Comparison of ENCODE assay signal across 29 cellular contexts in genomic region chr17:68148936-68149335, GRCh38.
"Had no signal": no experiment of that assay in that cellular context is flagged by ENCODE, and none has a peak within 500 bp of the region (broad histone marks: within the 10 kb centered on the region; RNA-seq: fewer than 3 reads in every experiment).

No MANE protein-coding gene starts in this region.

- H3K4me3 Mint-ChIP-seq: dendritic cell treated with granulocyte-macrophage colony-stimulating factor and Interleukin-4, amounts not matched to agents 40 ng/mL and 50 ng/mL, for 4 days; effector memory CD8-positive, alpha-beta T cell; endodermal cell had no signal

- FAIRE-seq: endometrium, endothelial cell of umbilical vein, frontal cortex had no signal

- H3K27me3 ChIP-seq: colonic mucosa, dorsolateral prefrontal cortex, esophagus muscularis mucosa, esophagus squamous epithelium, gastrocnemius medialis, gastroesophageal sphincter, heart left ventricle, heart right ventricle had no signal

- H3K4me1 Mint-ChIP-seq: endodermal cell had no signal

- H3K4me3 ChIP-seq: colonic mucosa, coronary artery, dorsolateral prefrontal cortex, esophagus muscularis mucosa, esophagus squamous epithelium, gastrocnemius medialis, gastroesophageal sphincter, heart left ventricle, heart right ventricle had no signal

- H3K27ac Mint-ChIP-seq: dendritic cell treated with granulocyte-macrophage colony-stimulating factor and Interleukin-4, amounts not matched to agents 40 ng/mL and 50 ng/mL, for 4 days; effector memory CD8-positive, alpha-beta T cell; endodermal cell had no signal

- H3K4me1 ChIP-seq: colonic mucosa, esophagus muscularis mucosa, esophagus squamous epithelium, foreskin keratinocyte, gastrocnemius medialis, gastroesophageal sphincter, heart right ventricle had no signal

- H3K36me3 ChIP-seq: colonic mucosa, esophagus muscularis mucosa, esophagus squamous epithelium, gastrocnemius medialis, gastroesophageal sphincter, heart left ventricle, heart right ventricle had no signal

- H3K9me3 Mint-ChIP-seq: dendritic cell treated with granulocyte-macrophage colony-stimulating factor and Interleukin-4, amounts not matched to agents 40 ng/mL and 50 ng/mL, for 4 days; effector memory CD8-positive, alpha-beta T cell; endodermal cell had no signal

- H3K27ac ChIP-seq: colonic mucosa, coronary artery, dorsolateral prefrontal cortex, epithelial cell of prostate, esophagus muscularis mucosa, esophagus squamous epithelium, foreskin keratinocyte, gastrocnemius medialis, gastroesophageal sphincter, heart left ventricle, heart right ventricle had no signal

- H3K27me3 Mint-ChIP-seq: dendritic cell treated with granulocyte-macrophage colony-stimulating factor and Interleukin-4, amounts not matched to agents 40 ng/mL and 50 ng/mL, for 4 days had no signal

- ATAC-seq: effector memory CD8-positive, alpha-beta T cell; esophagus mucosa; foreskin keratinocyte; gastrocnemius medialis; gastroesophageal sphincter; heart left ventricle; heart right ventricle had no signal

- DNase-seq: colonic mucosa; cortex of kidney; dermis blood vessel endothelial cell; dorsolateral prefrontal cortex; effector CD4-positive, alpha-beta T cell; effector CD8-positive, alpha-beta T cell; effector memory CD4-positive, alpha-beta T cell; effector memory CD8-positive, alpha-beta T cell; endodermal cell; erythroblast; esophagus squamous epithelium; foreskin fibroblast; foreskin keratinocyte; foreskin melanocyte; gastrocnemius medialis; glutamatergic neuron; head of caudate nucleus; heart left ventricle; heart right ventricle; hippocampal formation had no signal

- H3K9me3 ChIP-seq: colonic mucosa, esophagus muscularis mucosa, esophagus squamous epithelium, gastrocnemius medialis, gastroesophageal sphincter, heart left ventricle, heart right ventricle had no signal
